26 cellular contexts compared by ENCODE assay signal in the genomic region with DNA sequence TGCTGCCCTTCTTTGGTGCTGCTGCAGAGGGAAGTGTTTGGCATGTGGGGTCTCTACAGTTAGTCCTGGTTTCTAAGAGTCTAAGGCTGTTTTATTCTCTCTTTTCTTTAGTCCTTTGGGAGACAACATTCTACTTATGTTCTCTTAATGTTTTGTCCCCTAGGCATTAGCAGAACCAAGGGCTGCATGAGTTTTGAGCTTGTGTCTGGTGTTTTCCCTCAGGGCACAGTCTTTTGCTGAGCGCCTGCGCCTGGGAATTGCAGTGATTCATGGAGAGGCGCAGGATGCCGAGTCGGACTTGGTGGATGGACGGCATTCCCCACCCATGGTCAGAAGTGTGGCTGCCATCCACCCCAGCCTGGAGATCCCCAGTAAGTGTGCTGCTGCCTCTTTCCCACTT. TPM values are rescaled to one million over a fixed set of nuclear protein-coding genes. Genes with fewer than 3 reads are reported as not detected.
"Had no signal": no experiment of that assay in that cellular context is flagged by ENCODE, and none has a peak within 500 bp of the region (broad histone marks: within the 10 kb centered on the region; RNA-seq: fewer than 3 reads in every experiment).

No MANE protein-coding gene starts in this region.

- H3K36me3 ChIP-seq: breast epithelium had no signal

- H3K9me3 Mint-ChIP-seq: activated B cell treated with CpG ODN at 0.5 μM for 24 hours; activated CD4-positive, alpha-beta T cell treated with anti-CD3 and anti-CD28 coated beads, Interleukin-2, amount 10 ng/mL, durations not matched to agents 24 days and 14 days; activated naive CD4-positive, alpha-beta T cell treated with anti-CD3 and anti-CD28 coated beads, Interleukin-2, amount 50 U/mL, for 24 hours; activated T-cell treated with anti-CD3 and anti-CD28 coated beads, Interleukin-2, amount 50 U/mL, for 24 hours; activated T-helper 1 cell treated with anti-CD3 and anti-CD28 coated beads, Interleukin-12 subunit alpha, Interleukin-12 subunit beta, Interleukin-2, Interleukin-4 antibody, amounts not matched to agents 30 ng/mL and 10 ng/mL and 1 ng/mL, durations not matched to agents 14 hours and 24 hours and 36 hours; T-cell had no signal

- H3K27me3 ChIP-seq: breast epithelium, Peyer's patch had no signal

- H3K4me1 Mint-ChIP-seq: activated CD8-positive, alpha-beta memory T cell treated with anti-CD3 and anti-CD28 coated beads, Interleukin-2, amount 10 ng/mL, durations not matched to agents 7 days and 5 days had no signal

- H3K4me3 ChIP-seq: breast epithelium, Peyer's patch had no signal

- H3K4me1 ChIP-seq: breast epithelium, Peyer's patch had no signal

- H3K9me3 ChIP-seq: breast epithelium, Peyer's patch had no signal

- H3K27ac Mint-ChIP-seq: activated B cell treated with CpG ODN at 0.5 μM for 24 hours; activated CD4-positive, alpha-beta T cell treated with anti-CD3 and anti-CD28 coated beads, Interleukin-2, amount 10 ng/mL, durations not matched to agents 24 days and 14 days; activated CD8-positive, alpha-beta memory T cell treated with anti-CD3 and anti-CD28 coated beads, Interleukin-2, amount 10 ng/mL, durations not matched to agents 7 days and 5 days; activated naive CD4-positive, alpha-beta T cell treated with anti-CD3 and anti-CD28 coated beads, Interleukin-2, amount 50 U/mL, for 24 hours; activated T-cell treated with anti-CD3 and anti-CD28 coated beads, Interleukin-2, amount 50 U/mL, for 24 hours; activated T-helper 1 cell treated with anti-CD3 and anti-CD28 coated beads, Interleukin-12 subunit alpha, Interleukin-12 subunit beta, Interleukin-2, Interleukin-4 antibody, amounts not matched to agents 30 ng/mL and 10 ng/mL and 1 ng/mL, durations not matched to agents 14 hours and 24 hours and 36 hours; T-cell had no signal

- H3K27ac ChIP-seq: breast epithelium, Peyer's patch had no signal

- DNase-seq: activated B cell treated with CpG ODN at 0.5 μM for 24 hours; activated CD4-positive, alpha-beta T cell treated with anti-CD3 and anti-CD28 coated beads for 1 hour; activated CD4-positive, alpha-beta T cell treated with anti-CD3 and anti-CD28 coated beads, Interleukin-2, amount 10 ng/mL, durations not matched to agents 24 days and 14 days; activated CD4-positive, alpha-beta T cell treated with anti-CD3 and anti-CD28 coated beads, Interleukin-2, amount 50 U/mL, for 48 hours; activated CD8-positive, alpha-beta memory T cell treated with anti-CD3 and anti-CD28 coated beads, Interleukin-2, amount 10 ng/mL, durations not matched to agents 7 days and 5 days; activated effector memory CD4-positive, alpha-beta T cell treated with Interleukin-2 at 50 U/mL for 16 hours; activated naive CD4-positive, alpha-beta T cell; activated T-cell treated with anti-CD3 and anti-CD28 coated beads, Interleukin-2, amount 50 U/mL, for 24 hours; aorta; KBM-7; NCI-H1092 treated with DMSO at 0.1 percent for 48 hours; NCI-H1436; NCI-H1694 treated with DMSO at 0.1 percent for 48 hours; NCI-H2029 treated with DMSO at 0.1 percent for 48 hours; NCI-H446; NCI-H524; Peyer's patch; SHP77 treated with DMSO at 0.1 percent for 48 hours; T-cell; T-helper 2 cell; T1000 had no signal

- H3K27me3 Mint-ChIP-seq: activated B cell treated with CpG ODN at 0.5 μM for 24 hours; activated CD4-positive, alpha-beta T cell treated with anti-CD3 and anti-CD28 coated beads, Interleukin-2, amount 10 ng/mL, durations not matched to agents 24 days and 14 days; activated CD8-positive, alpha-beta memory T cell treated with anti-CD3 and anti-CD28 coated beads, Interleukin-2, amount 10 ng/mL, durations not matched to agents 7 days and 5 days; activated naive CD4-positive, alpha-beta T cell treated with anti-CD3 and anti-CD28 coated beads, Interleukin-2, amount 50 U/mL, for 24 hours; activated T-cell treated with anti-CD3 and anti-CD28 coated beads, Interleukin-2, amount 50 U/mL, for 24 hours; T-cell had no signal

- H3K4me3 Mint-ChIP-seq: activated B cell treated with CpG ODN at 0.5 μM for 24 hours; activated CD4-positive, alpha-beta T cell treated with anti-CD3 and anti-CD28 coated beads, Interleukin-2, amount 10 ng/mL, durations not matched to agents 24 days and 14 days; activated CD8-positive, alpha-beta memory T cell treated with anti-CD3 and anti-CD28 coated beads, Interleukin-2, amount 10 ng/mL, durations not matched to agents 7 days and 5 days; activated naive CD4-positive, alpha-beta T cell treated with anti-CD3 and anti-CD28 coated beads, Interleukin-2, amount 50 U/mL, for 24 hours; activated T-cell treated with anti-CD3 and anti-CD28 coated beads, Interleukin-2, amount 50 U/mL, for 24 hours; activated T-helper 1 cell treated with anti-CD3 and anti-CD28 coated beads, Interleukin-12 subunit alpha, Interleukin-12 subunit beta, Interleukin-2, Interleukin-4 antibody, amounts not matched to agents 30 ng/mL and 10 ng/mL and 1 ng/mL, durations not matched to agents 14 hours and 24 hours and 36 hours; T-cell had no signal

RNA-seq across cellular contexts. Expression of gene SLC5A10, which starts 41.1 kb away (rescaled TPM):
- total RNA-seq: activated B cell treated with CpG ODN at 0.5 μM for 24 hours; activated CD4-positive, alpha-beta T cell treated with anti-CD3 and anti-CD28 coated beads, Interleukin-2, amount 10 ng/mL, durations not matched to agents 24 days and 14 days; activated CD8-positive, alpha-beta memory T cell treated with anti-CD3 and anti-CD28 coated beads, Interleukin-2, amount 10 ng/mL, durations not matched to agents 7 days and 5 days; activated T-helper 1 cell treated with anti-CD3 and anti-CD28 coated beads, Interleukin-12 subunit alpha, Interleukin-12 subunit beta, Interleukin-2, Interleukin-4 antibody, amounts not matched to agents 30 ng/mL and 10 ng/mL and 1 ng/mL, durations not matched to agents 14 hours and 24 hours and 36 hours; aorta; LHCN-M2; M059J; Peyer's patch had no signal
